11 cellular contexts compared by ENCODE assay signal in genomic region chr5:72209515-72210115, GRCh38.
DNase-seq lines count a peak whose midpoint lies in the region; ATAC-seq and TF ChIP-seq lines count a peak whose summit lies in the region.
"Had no signal": no experiment of that assay in that cellular context is flagged by ENCODE, and none has a peak within 500 bp of the region (broad histone marks: within the 10 kb centered on the region; RNA-seq: fewer than 3 reads in every experiment).

No MANE protein-coding gene starts in this region.

- peaks cover 3 to 5% of the 10 kb centered on the region in 2 donors for H3K36me3 Mint-ChIP-seq in activated T-cell treated with anti-CD3 and anti-CD28 coated beads, Interleukin-2, amount 50 U/mL, for 72 hours (ENCODE audit: insufficient read depth in 2 of 2)

- no peaks in the 10 kb centered on the region for H3K27me3 Mint-ChIP-seq in activated T-cell treated with anti-CD3 and anti-CD28 coated beads, Interleukin-2, amount 50 U/mL, for 72 hours (ENCODE audit: low read depth)

- H3K4me3 Mint-ChIP-seq in activated T-cell treated with anti-CD3 and anti-CD28 coated beads, Interleukin-2, amount 50 U/mL, for 72 hours = no peak overlapping the region
- H3K4me3 Mint-ChIP-seq: mesothelial cell of epicardium had no signal

- ATAC-seq in activated T-cell treated with anti-CD3 and anti-CD28 coated beads, Interleukin-2, amount 50 U/mL, for 72 hours (replicated peaks in 1 of 2) = no peak
- ATAC-seq in thoracic aorta (ENCODE audit: insufficient number of reproducible peaks, low FRiP score, low read depth) (no peak), HG03342 (IDR thresholded peaks at IDR 0.05; ENCODE audit: unreplicated experiment) (no peak), GM18870 (IDR thresholded peaks at IDR 0.05; ENCODE audit: unreplicated experiment) (no peak)

- H3K4me1 ChIP-seq in thoracic aorta (ENCODE audit: control insufficient read depth in 1 of 2, low read depth in 2 of 2) = peaks cover 18 to 48% of the 10 kb centered on the region in 2 donors

- H3K4me3 ChIP-seq in fibroblast of villous mesenchyme (ENCODE audit: low read depth, low read length) (no peak overlapping the region), thoracic aorta (no peak overlapping the region)

- peaks cover 33% of the 10 kb centered on the region for H3K4me1 Mint-ChIP-seq in activated T-cell treated with anti-CD3 and anti-CD28 coated beads, Interleukin-2, amount 50 U/mL, for 72 hours (ENCODE audit: low read depth)

- peaks cover 28% of the 10 kb centered on the region for H3K36me3 ChIP-seq in thoracic aorta

- H3K9me3 Mint-ChIP-seq in activated T-cell treated with anti-CD3 and anti-CD28 coated beads, Interleukin-2, amount 50 U/mL, for 72 hours = peaks cover 0 to 1% of the 10 kb centered on the region in 2 donors
- H3K9me3 Mint-ChIP-seq: mesothelial cell of epicardium had no signal

- TF ChIP-seq CTCF in fibroblast of villous mesenchyme (IDR thresholded peaks at IDR 0.05; ENCODE audit: insufficient read depth, low read depth, low read length) (no peak), thoracic aorta (IDR thresholded peaks at IDR 0.05) (no peak)

- no peaks in the 10 kb centered on the region for H3K27me3 ChIP-seq in thoracic aorta (replicated peaks; ENCODE audit: insufficient read depth)

- peak overlapping the region; percentile 12 for H3K27ac Mint-ChIP-seq in activated T-cell treated with anti-CD3 and anti-CD28 coated beads, Interleukin-2, amount 50 U/mL, for 72 hours
- H3K27ac Mint-ChIP-seq: mesothelial cell of epicardium had no signal

- DNase-seq in activated T-cell treated with anti-CD3 and anti-CD28 coated beads, Interleukin-2, amount 50 U/mL, for 72 hours = no peak
- no peak for DNase-seq in activated T-cell treated with anti-CD3 and anti-CD28 coated beads, Interleukin-2, amount 50 U/mL, for 48 hours
- peak; percentile 67 to 93 for DNase-seq in NCI-H446 (lab: John Stamatoyannopoulos, UW)
- DNase-seq in fibroblast of villous mesenchyme (ENCODE audit: low read depth) = peak; percentile 78
- DNase-seq in thoracic aorta (ENCODE audit: low spot score) = no peak
- DNase-seq in islet precursor cell = no peak
- DNase-seq: activated T-cell treated with anti-CD3 and anti-CD28 coated beads, Interleukin-2, amount 50 U/mL, for 1 hour; central memory CD4-positive, alpha-beta T cell had no signal

- peak overlapping the region; percentile 46 to 79 for H3K27ac ChIP-seq in thoracic aorta

- no peaks in the 10 kb centered on the region for H3K9me3 ChIP-seq in thoracic aorta

Comparison
In these comparisons a context has a peak if more than half of its experiments do, and no peak if none do; other contexts are left out.
1. DNase-seq: peak in NCI-H446 (2 of 2) and fibroblast of villous mesenchyme (single experiment); none in activated T-cell treated with anti-CD3 and anti-CD28 coated beads, Interleukin-2, amount 50 U/mL, for 72 hours (0 of 2), activated T-cell treated with anti-CD3 and anti-CD28 coated beads, Interleukin-2, amount 50 U/mL, for 48 hours (0 of 2), thoracic aorta (single experiment) and islet precursor cell (single experiment).